ENCODE assay signal across 8 cellular contexts in the genomic region with DNA sequence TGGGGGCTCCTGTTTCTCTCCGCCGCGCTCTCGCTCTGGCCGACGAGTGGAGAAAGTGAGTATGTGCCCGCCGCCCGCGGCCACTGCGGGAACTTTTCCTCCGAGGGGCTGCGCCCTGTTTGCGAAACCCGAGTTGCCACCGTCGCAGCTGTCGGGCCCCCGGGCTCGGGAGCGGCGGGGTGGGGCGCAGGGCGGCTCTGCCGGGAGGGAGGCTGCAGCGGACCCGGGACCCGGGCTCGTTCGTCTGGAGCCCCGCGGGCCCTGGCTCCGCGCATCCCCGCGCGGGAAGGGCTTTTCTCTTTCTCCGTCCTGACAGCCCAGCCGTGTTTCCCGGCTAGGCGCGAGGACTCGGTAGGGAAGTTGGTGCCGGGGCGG. TPM values are rescaled to one million over a fixed set of nuclear protein-coding genes. Genes with fewer than 3 reads are reported as not detected.
A peak's percentile ranks its signal among the peaks of the same experiment; 100 is the strongest.
DNase-seq lines count a peak whose midpoint lies in the region; ATAC-seq and TF ChIP-seq lines count a peak whose summit lies in the region.

No MANE protein-coding gene starts in this region.

- H3K27ac Mint-ChIP-seq in activated CD4-positive, alpha-beta T cell treated with anti-CD3 and anti-CD28 coated beads for 36 hours: peak overlapping the region; percentile 63
- no peak overlapping the region for H3K27ac Mint-ChIP-seq in stimulated activated effector memory CD8-positive, alpha-beta T cell treated with anti-CD3 and anti-CD28 coated beads, Interleukin-12 subunit alpha, Interleukin-12 subunit beta, amount 100 ng/mL, for 72 hours

- H3K4me1 Mint-ChIP-seq in activated CD4-positive, alpha-beta T cell treated with anti-CD3 and anti-CD28 coated beads for 36 hours: peaks cover 31% of the 10 kb centered on the region
- H3K4me1 Mint-ChIP-seq in stimulated activated effector memory CD8-positive, alpha-beta T cell treated with anti-CD3 and anti-CD28 coated beads, Interleukin-12 subunit alpha, Interleukin-12 subunit beta, amount 100 ng/mL, for 72 hours: peaks cover 30% of the 10 kb centered on the region

- CTCF ChIA-PET in HEK293T (lab: Yijun Ruan, JAX): interaction anchor here (0.8 to 1.4 kb wide), 2 partner anchors 103 to 131 kb away, joined by 5 to 6 read pairs; no protein-coding TSS in a partner anchor
- CTCF ChIA-PET in activated CD4-positive, alpha-beta T cell treated with anti-CD3 and anti-CD28 coated beads for 36 hours (lab: Charles Lee): interaction anchor here (1.2 kb wide), 1 partner anchor 131 kb away, joined by 3 read pairs; no protein-coding TSS in a partner anchor

- no peaks in the 10 kb centered on the region for H3K27me3 ChIP-seq in dorsolateral prefrontal cortex

- no peak for ATAC-seq in activated CD4-positive, alpha-beta T cell treated with anti-CD3 and anti-CD28 coated beads for 36 hours
- ATAC-seq in stimulated activated effector memory CD8-positive, alpha-beta T cell treated with anti-CD3 and anti-CD28 coated beads, Interleukin-12 subunit alpha, Interleukin-12 subunit beta, amount 100 ng/mL, for 72 hours: no peak

- H3K9me3 Mint-ChIP-seq in activated CD4-positive, alpha-beta T cell treated with anti-CD3 and anti-CD28 coated beads for 36 hours (ENCODE audit: low read depth): no peaks in the 10 kb centered on the region
- no peaks in the 10 kb centered on the region for H3K9me3 Mint-ChIP-seq in stimulated activated effector memory CD8-positive, alpha-beta T cell treated with anti-CD3 and anti-CD28 coated beads, Interleukin-12 subunit alpha, Interleukin-12 subunit beta, amount 100 ng/mL, for 72 hours

- H3K27ac ChIP-seq in dorsolateral prefrontal cortex: peak overlapping the region in 51 of 59 donors; percentile 11 to 99 (median 90)

- peak in 9 of 56 donors; percentile 3 to 31 (median 7) for TF ChIP-seq CTCF in dorsolateral prefrontal cortex (IDR thresholded peaks at IDR 0.05 in 54 of 56, conservative IDR thresholded peaks at IDR 0.05 in 2 of 56; ENCODE audit: low read depth in 1 of 56, partially characterized antibody in 56 of 56)

- peak overlapping the region; percentile 89 for H3K4me3 Mint-ChIP-seq in activated CD4-positive, alpha-beta T cell treated with anti-CD3 and anti-CD28 coated beads for 36 hours
- peak overlapping the region; percentile 78 for H3K4me3 Mint-ChIP-seq in stimulated activated effector memory CD8-positive, alpha-beta T cell treated with anti-CD3 and anti-CD28 coated beads, Interleukin-12 subunit alpha, Interleukin-12 subunit beta, amount 100 ng/mL, for 72 hours

- POLR2A ChIA-PET in HEK293T (lab: Yijun Ruan, JAX): interaction anchor here (0.7 to 1.1 kb wide), 2 partner anchors 12 to 128 kb away, joined by 3 to 4 read pairs; no protein-coding TSS in a partner anchor
- POLR2A ChIA-PET in activated CD4-positive, alpha-beta T cell treated with anti-CD3 and anti-CD28 coated beads for 36 hours (lab: Charles Lee): no interaction called here

- peaks cover 15% of the 10 kb centered on the region for H3K27me3 Mint-ChIP-seq in activated CD4-positive, alpha-beta T cell treated with anti-CD3 and anti-CD28 coated beads for 36 hours

- intact Hi-C loops in activated CD4-positive, alpha-beta T cell treated with anti-CD3 and anti-CD28 coated beads for 36 hours (cut with DNase I, micrococcal nuclease): loop anchor here (2.0 to 5.0 kb wide), 7 partner anchors 101 to 1948 kb away; partner anchors contain the start of genes ARRDC4 (in 1 of the 2) and LRRC28 (in 1 of the 2)
- intact Hi-C loops in dorsolateral prefrontal cortex (cut with DNase I): loop anchor here in 1 of 2 donors (5.0 to 10.0 kb wide), 3 partner anchors 128 to 405 kb away; no protein-coding TSS in a partner anchor

- peaks cover 3% of the 10 kb centered on the region for H3K36me3 Mint-ChIP-seq in activated CD4-positive, alpha-beta T cell treated with anti-CD3 and anti-CD28 coated beads for 36 hours (ENCODE audit: low read depth)
- H3K36me3 Mint-ChIP-seq in stimulated activated effector memory CD8-positive, alpha-beta T cell treated with anti-CD3 and anti-CD28 coated beads, Interleukin-12 subunit alpha, Interleukin-12 subunit beta, amount 100 ng/mL, for 72 hours: peaks cover 13% of the 10 kb centered on the region

- peak overlapping the region; percentile 63 to 98 (median 85) for H3K4me3 ChIP-seq in dorsolateral prefrontal cortex

- DNase-seq in 8988T (peak; percentile 23), HEK293T (ENCODE audit: extremely low spot score) (peak; percentile 31), dorsolateral prefrontal cortex (peak in 4 of 10 donors; percentile 19 to 60 (median 40)), lung microvascular endothelial cell (ENCODE audit: low read depth in 2 of 2) (peak; percentile 44 to 47), foreskin melanocyte (no peak), MV-4-11 (lab: John Stamatoyannopoulos, UW) (no peak)
- DNase-seq in activated CD4-positive, alpha-beta T cell treated with anti-CD3 and anti-CD28 coated beads for 36 hours: peak; percentile 70
- peak in 1 of 2 donors; percentile 50 for DNase-seq in stimulated activated effector memory CD8-positive, alpha-beta T cell treated with anti-CD3 and anti-CD28 coated beads, Interleukin-12 subunit alpha, Interleukin-12 subunit beta, amount 100 ng/mL, for 72 hours (ENCODE audit: low spot score in 2 of 2)

TF ChIP-seq in HEK293T, 16 proteins besides CTCF, POLR2A, EP300 and RAD21:
- TF ChIP-seq FOXA1 (IDR thresholded peaks at IDR 0.05): no peak
- no peak for TF ChIP-seq SUZ12 (IDR thresholded peaks at IDR 0.05)
- no peak for TF ChIP-seq BHLHE40 (IDR thresholded peaks at IDR 0.05; ENCODE audit: borderline replicate concordance)
- no peak for TF ChIP-seq CTBP1 (IDR thresholded peaks at IDR 0.05; ENCODE audit: borderline replicate concordance)
- TF ChIP-seq ARNT (IDR thresholded peaks at IDR 0.05): no peak
- no peak for TF ChIP-seq L3MBTL2 (conservative IDR thresholded peaks at IDR 0.05)
- no peak for TF ChIP-seq SP1 (IDR thresholded peaks at IDR 0.05)
- TF ChIP-seq FOXM1 (IDR thresholded peaks at IDR 0.05; ENCODE audit: borderline replicate concordance): no peak
- no peak for TF ChIP-seq TARDBP (IDR thresholded peaks at IDR 0.05)
- no peak for TF ChIP-seq ZNF384 (IDR thresholded peaks at IDR 0.05)
- no peak for TF ChIP-seq HDGF (IDR thresholded peaks at IDR 0.05; ENCODE audit: borderline replicate concordance)
- TF ChIP-seq ELF4 (IDR thresholded peaks at IDR 0.05): no peak

RNA-seq across cellular contexts. Expression of gene IGF1R, which starts 1.3 kb away (rescaled TPM):
- total RNA-seq in activated CD4-positive, alpha-beta T cell treated with anti-CD3 and anti-CD28 coated beads for 36 hours: 10 to 100 TPM; 26.3 to 43.7 TPM
- total RNA-seq in dorsolateral prefrontal cortex (100 to 1,000 TPM in 17 of 120 experiments, 10 to 100 TPM in 103; 53.3 to 130 (median 84.4) TPM), lung microvascular endothelial cell (13.5 and 20.4 TPM in 2 replicates)

Comparison
In these comparisons a context has a peak if more than half of its experiments do, and no peak if none do; other contexts are left out.
1. DNase-seq: peak in 8988T (single experiment), HEK293T (single experiment), activated CD4-positive, alpha-beta T cell treated with anti-CD3 and anti-CD28 coated beads for 36 hours (single experiment) and lung microvascular endothelial cell (2 of 2); none in foreskin melanocyte (single experiment) and MV-4-11 (single experiment).